ENCODE assay signal across 10 cellular contexts in genomic region chr4:87108142-87108546, GRCh38.
DNase-seq lines count a peak whose midpoint lies in the region; ATAC-seq, FAIRE-seq and TF ChIP-seq lines count a peak whose summit lies in the region.
"Had no signal": no experiment of that assay in that cellular context is flagged by ENCODE, and none has a peak within 500 bp of the region (broad histone marks: within the 10 kb centered on the region; RNA-seq: fewer than 3 reads in every experiment).

No MANE protein-coding gene starts in this region.

- ATAC-seq in RWPE2 (ENCODE audit: low read depth): peak; percentile 97
- ATAC-seq in HG03280 (IDR thresholded peaks at IDR 0.05; ENCODE audit: unreplicated experiment): no peak

- H3K4me3 ChIP-seq in RWPE2 (ENCODE audit: severe bottlenecking) (no peak overlapping the region), rectal smooth muscle tissue (ENCODE audit: low read length) (no peak overlapping the region)

- FAIRE-seq in GM19239 (lab: Jason Lieb, UNC): no peak

- no peaks in the 10 kb centered on the region for H3K9me3 ChIP-seq in RWPE2 (ENCODE audit: severe bottlenecking)

- peaks cover 27% of the 10 kb centered on the region for H3K4me1 ChIP-seq in RWPE2 (ENCODE audit: insufficient read depth, poor library complexity, severe bottlenecking)
- H3K4me1 ChIP-seq in rectal smooth muscle tissue (ENCODE audit: control insufficient read depth, insufficient read depth, low read length): peaks cover 13% of the 10 kb centered on the region

- no peak overlapping the region for H3K9ac ChIP-seq in rectal smooth muscle tissue (ENCODE audit: low read length)

- no peak for TF ChIP-seq CTCF in RWPE2 (IDR thresholded peaks at IDR 0.05; ENCODE audit: poor library complexity, severe bottlenecking)

- H3K27me3 ChIP-seq in RWPE2 (ENCODE audit: insufficient read depth, poor library complexity, severe bottlenecking): no peaks in the 10 kb centered on the region
- no peaks in the 10 kb centered on the region for H3K27me3 ChIP-seq in rectal smooth muscle tissue (ENCODE audit: control insufficient read depth, insufficient read depth, low read length)

- H3K27ac ChIP-seq in RWPE2 (ENCODE audit: poor library complexity, severe bottlenecking): no peak overlapping the region
- peak overlapping the region; percentile 25 for H3K27ac ChIP-seq in rectal smooth muscle tissue (ENCODE audit: low read depth, low read length)

- H3K36me3 ChIP-seq in RWPE2 (ENCODE audit: low read depth) (peaks cover 26% of the 10 kb centered on the region), rectal smooth muscle tissue (ENCODE audit: control insufficient read depth, insufficient read depth, low read length) (peaks cover 8% of the 10 kb centered on the region)

- DNase-seq in EL (peak; percentile 89), RWPE2 (ENCODE audit: low spot score) (no peak), fibroblast of peridontal ligament (ENCODE audit: extremely low read depth) (peak; percentile 85), DMS153 treated with DMSO at 0.1 percent for 48 hours (lab: John Stamatoyannopoulos, UW; ENCODE audit: unreplicated experiment) (no peak), GM19239 (ENCODE audit: insufficient read length, low spot score) (no peak)
- no peak for DNase-seq in activated CD4-positive, alpha-beta T cell treated with anti-CD3 and anti-CD28 coated beads for 1 hour
- DNase-seq: amygdala, NCI-H1694 had no signal

Comparison
In these comparisons a context has a peak if more than half of its experiments do, and no peak if none do; other contexts are left out.
1. DNase-seq: peak in EL (single experiment) and fibroblast of peridontal ligament (single experiment); none in RWPE2 (single experiment), activated CD4-positive, alpha-beta T cell treated with anti-CD3 and anti-CD28 coated beads for 1 hour (single experiment), DMS153 treated with DMSO at 0.1 percent for 48 hours (single experiment) and GM19239 (single experiment).